ENCODE assay signal across 1 cellular context in genomic region chr20:47506335-47506734, GRCh38.
TF ChIP-seq lines count a peak whose summit lies in the region.

No MANE protein-coding gene starts in this region.

TF ChIP-seq in IMR-90, 13 proteins besides CTCF, POLR2A, EP300 and RAD21 (continued from another document):
- TF ChIP-seq ELK1 (IDR thresholded peaks at IDR 0.05; ENCODE audit: borderline replicate concordance, low read depth, low read length) (no peak), RCOR1 (IDR thresholded peaks at IDR 0.05; ENCODE audit: insufficient replicate concordance, low read length) (no peak), CEBPB (IDR thresholded peaks at IDR 0.05; ENCODE audit: low read depth, low read length) (no peak), BHLHE40 (IDR thresholded peaks at IDR 0.05; ENCODE audit: low read depth, low read length) (no peak), NFE2L2 (IDR thresholded peaks at IDR 0.05; ENCODE audit: low read depth, low read length) (no peak), MAZ (IDR thresholded peaks at IDR 0.05; ENCODE audit: borderline replicate concordance, low read depth, low read length) (no peak), MAFK (IDR thresholded peaks at IDR 0.05; ENCODE audit: low read depth, low read length) (no peak), USF2 (IDR thresholded peaks at IDR 0.05; ENCODE audit: low read depth, low read length) (no peak), RFX5 (IDR thresholded peaks at IDR 0.05; ENCODE audit: low read depth, low read length) (no peak)
